ENCODE assay signal across 15 cellular contexts in the genomic region with DNA sequence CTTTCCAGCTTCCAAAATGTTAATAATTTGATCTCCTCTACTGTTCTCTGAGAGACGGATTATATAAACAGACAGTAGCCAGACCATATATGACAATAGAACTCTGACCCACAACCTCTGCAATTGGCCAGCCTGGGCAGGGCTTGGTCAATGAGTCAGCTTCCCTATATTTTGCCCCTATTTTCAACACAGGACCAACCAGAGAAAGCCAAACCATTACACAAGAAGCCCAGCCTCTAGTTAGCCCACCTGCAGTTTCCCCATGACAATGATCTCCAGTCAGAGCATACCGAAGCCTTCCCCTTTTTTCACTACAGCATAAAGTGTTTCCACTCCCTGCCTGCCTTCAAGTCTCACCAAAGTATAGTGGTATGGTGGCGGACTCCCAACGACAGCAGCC. TPM values are rescaled to one million over a fixed set of nuclear protein-coding genes. Genes with fewer than 3 reads are reported as not detected.
DNase-seq lines count a peak whose midpoint lies in the region; TF ChIP-seq lines count a peak whose summit lies in the region.
"Had no signal": no experiment of that assay in that cellular context is flagged by ENCODE, and none has a peak within 500 bp of the region (broad histone marks: within the 10 kb centered on the region; RNA-seq: fewer than 3 reads in every experiment).

No MANE protein-coding gene starts in this region.

- no peak overlapping the region for H3K27ac ChIP-seq in ovary

- TF ChIP-seq EP300 in ovary (IDR thresholded peaks at IDR 0.05) = no peak

- H3K4me3 ChIP-seq in H7 (ENCODE audit: insufficient read depth, low read depth, low read length) = no peak overlapping the region
- no peak overlapping the region for H3K4me3 ChIP-seq in NB4 (ENCODE audit: low read depth, low read length)
- H3K4me3 ChIP-seq in ovary = no peak overlapping the region
- H3K4me3 ChIP-seq: mucosa of descending colon had no signal

- TF ChIP-seq POLR2A in NB4 (IDR thresholded peaks at IDR 0.05; ENCODE audit: extremely low read depth, insufficient read length) = no peak
- TF ChIP-seq POLR2A in ovary (IDR thresholded peaks at IDR 0.05) = no peak

- 52 to 57% (median 55%) methylated on average over 4 of the region's 4 CpGs for WGBS in ovary, 3 donors

- intact Hi-C loops in ovary (cut with DNase I) = no loop called here

- H3K27me3 ChIP-seq in H7 (ENCODE audit: control insufficient read depth, insufficient read depth, low read length) (no peaks in the 10 kb centered on the region), ovary (no peaks in the 10 kb centered on the region)

- no peaks in the 10 kb centered on the region for H3K4me1 ChIP-seq in ovary (ENCODE audit: insufficient read depth)

- H3K9me3 ChIP-seq in ovary = no peaks in the 10 kb centered on the region
- H3K9me3 ChIP-seq: mucosa of descending colon had no signal

- DNase-seq in H7 (peak; percentile 72), NB4 (ENCODE audit: low read depth) (peak; percentile 94), amniotic epithelial cell (ENCODE audit: low read depth) (peak; percentile 35), iris pigment epithelial cell (ENCODE audit: low read depth) (peak; percentile 60), OCI-M2 (lab: John Stamatoyannopoulos, UW; ENCODE audit: unreplicated experiment) (no peak), RPMI8226 (no peak), ovary (no peak)
- DNase-seq in stimulated activated CD4-positive, alpha-beta T cell treated with anti-CD3 and anti-CD28 coated beads, Interleukin-2, amount 100 ng/mL, for 48 hours = no peak
- DNase-seq: activated CD4-positive, CD25-positive, alpha-beta regulatory T cell; anterior cingulate cortex; COR-L47; islet precursor cell; mucosa of descending colon; NCI-H2029 treated with DMSO at 0.1 percent for 48 hours; NCI-H510A treated with DMSO at 0.1 percent for 48 hours had no signal

- no peak for TF ChIP-seq CTCF in NB4 (IDR thresholded peaks at IDR 0.05; ENCODE audit: low read depth, low read length)
- no peak for TF ChIP-seq CTCF in ovary (IDR thresholded peaks at IDR 0.05)

- H3K36me3 ChIP-seq in H7 (replicated peaks; ENCODE audit: control insufficient read depth, insufficient read depth, low read length) (no peaks in the 10 kb centered on the region), ovary (no peaks in the 10 kb centered on the region)

RNA-seq across cellular contexts. Expression of gene EXD2, which starts 7.6 kb away (rescaled TPM):
- 23.2 and 27.6 TPM in 2 replicates for total RNA-seq in H7 (2014; rRNA removed; shearing (Covaris generic))
- total RNA-seq in ovary = 10 to 100 TPM; 11.3 to 21.4 (median 17.0) TPM
- polyA plus RNA-seq in ovary = 10 to 100 TPM; 12.2 to 23.1 TPM

RNA-seq across cellular contexts. Expression of gene DCAF5, which starts 30.8 kb away (rescaled TPM):
- 29.6 and 31.9 TPM in 2 replicates for total RNA-seq in H7 (2014; rRNA removed; shearing (Covaris generic))
- total RNA-seq in ovary = 10 to 100 TPM; 24.9 to 50.1 (median 42.4) TPM
- polyA plus RNA-seq in ovary = 10 to 100 TPM; 25.4 to 42.5 TPM

Comparison
In these comparisons a context has a peak if more than half of its experiments do, and no peak if none do; other contexts are left out.
1. DNase-seq: peak in H7 (single experiment), NB4 (single experiment), amniotic epithelial cell (single experiment) and iris pigment epithelial cell (single experiment); none in OCI-M2 (single experiment), RPMI8226 (single experiment), ovary (0 of 5) and stimulated activated CD4-positive, alpha-beta T cell treated with anti-CD3 and anti-CD28 coated beads, Interleukin-2, amount 100 ng/mL, for 48 hours (0 of 2).